Comparison of ENCODE assay signal across 14 cellular contexts in the genomic region with DNA sequence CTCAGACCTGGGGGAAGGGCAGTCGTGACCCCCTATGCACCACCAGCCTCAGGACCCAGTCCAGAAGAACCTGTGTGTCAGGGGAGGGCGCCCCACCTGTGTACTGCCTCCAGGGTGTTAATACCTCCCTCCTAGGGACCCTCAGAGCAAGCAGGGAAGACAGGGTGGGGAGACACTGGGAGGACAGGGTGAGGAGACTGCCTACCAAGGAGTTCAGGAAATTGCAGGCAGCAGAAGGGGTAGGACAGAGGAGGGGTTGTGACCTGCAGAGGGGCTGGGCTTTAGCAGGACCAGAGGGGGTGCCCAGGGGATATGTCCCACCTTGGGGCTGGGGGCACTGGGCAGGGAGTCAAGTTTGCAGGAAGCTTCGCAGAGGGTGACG. TPM values are rescaled to one million over a fixed set of nuclear protein-coding genes. Genes with fewer than 3 reads are reported as not detected.
DNase-seq lines count a peak whose midpoint lies in the region; ATAC-seq, FAIRE-seq and TF ChIP-seq lines count a peak whose summit lies in the region.
"Had no signal": no experiment of that assay in that cellular context is flagged by ENCODE, and none has a peak within 500 bp of the region (broad histone marks: within the 10 kb centered on the region; RNA-seq: fewer than 3 reads in every experiment).

No MANE protein-coding gene starts in this region.

- H3K9me3 Mint-ChIP-seq in activated CD4-positive, alpha-beta T cell treated with anti-CD3 and anti-CD28 coated beads, Interleukin-2, amount 10 ng/mL, durations not matched to agents 7 days and 5 days = no peaks in the 10 kb centered on the region
- H3K9me3 Mint-ChIP-seq in neural progenitor cell (no peaks in the 10 kb centered on the region), endodermal cell (no peaks in the 10 kb centered on the region)

- TF ChIP-seq CTCF in VCaP (conservative IDR thresholded peaks at IDR 0.05) (no peak), neural progenitor cell (IDR thresholded peaks at IDR 0.05) (no peak), endodermal cell (conservative IDR thresholded peaks at IDR 0.05) (no peak)

- H3K4me3 ChIP-seq in HUES6 (ENCODE audit: low read depth, low read length) = peak overlapping the region; percentile 32
- no peak overlapping the region for H3K4me3 ChIP-seq in neural progenitor cell
- no peak overlapping the region for H3K4me3 ChIP-seq in endodermal cell (ENCODE audit: low read length)
- H3K4me3 ChIP-seq in small intestine (ENCODE audit: low read depth in 1 of 2, low read length in 2 of 2) = no peak overlapping the region
- H3K4me3 ChIP-seq: BLaER1 treated with 17β-estradiol and CSF1 and Interleukin-3, amounts not matched to agents 10 nM and 100 nM; HAP-1; Peyer's patch had no signal

- H3K27me3 ChIP-seq in HUES6 (ENCODE audit: control insufficient read depth, insufficient read depth, low read length) = no peaks in the 10 kb centered on the region
- H3K27me3 ChIP-seq in neural progenitor cell = no peaks in the 10 kb centered on the region
- H3K27me3 ChIP-seq in endodermal cell (ENCODE audit: control insufficient read depth, insufficient read depth, low read length, poor library complexity, severe bottlenecking) = no peaks in the 10 kb centered on the region
- no peaks in the 10 kb centered on the region for H3K27me3 ChIP-seq in small intestine (ENCODE audit: control insufficient read depth in 2 of 2, insufficient read depth in 2 of 2, low read length in 2 of 2)
- H3K27me3 ChIP-seq: BLaER1 treated with 17β-estradiol and CSF1 and Interleukin-3, amounts not matched to agents 10 nM and 100 nM; Peyer's patch had no signal

- no peak for FAIRE-seq in small intestine (lab: Jason Lieb, UNC)

- H3K36me3 ChIP-seq in HUES6 (ENCODE audit: control insufficient read depth, insufficient read depth, low read length) = peaks cover 32% of the 10 kb centered on the region
- H3K36me3 ChIP-seq in neural progenitor cell = no peaks in the 10 kb centered on the region
- H3K36me3 ChIP-seq in endodermal cell (ENCODE audit: control insufficient read depth, insufficient read depth, low read length) = no peaks in the 10 kb centered on the region
- H3K36me3 ChIP-seq in small intestine (ENCODE audit: control insufficient read depth in 2 of 2, insufficient read depth in 2 of 2, low read length in 2 of 2) = no peaks in the 10 kb centered on the region
- H3K36me3 ChIP-seq: Peyer's patch had no signal

- H3K4me1 ChIP-seq in HUES6 (ENCODE audit: control insufficient read depth, insufficient read depth, low read length) = peaks cover 39% of the 10 kb centered on the region
- peaks cover 29% of the 10 kb centered on the region for H3K4me1 ChIP-seq in neural progenitor cell
- no peaks in the 10 kb centered on the region for H3K4me1 ChIP-seq in endodermal cell (ENCODE audit: control insufficient read depth, insufficient read depth, low read length)
- no peaks in the 10 kb centered on the region for H3K4me1 ChIP-seq in small intestine (ENCODE audit: control insufficient read depth in 2 of 2, insufficient read depth in 1 of 2, low read depth in 1 of 2, low read length in 1 of 2)

- H3K9ac ChIP-seq in HUES6 (ENCODE audit: low read length) (no peak overlapping the region), neural progenitor cell (peak overlapping the region; percentile 14), endodermal cell (ENCODE audit: extremely low read depth, low read length, poor library complexity, severe bottlenecking) (no peak overlapping the region)

- CTCF ChIA-PET in activated CD4-positive, alpha-beta T cell treated with anti-CD3 and anti-CD28 coated beads, Interleukin-2, amount 10 ng/mL, durations not matched to agents 7 days and 5 days (lab: Charles Lee) = no interaction called here

- no peak overlapping the region for H3K27ac ChIP-seq in HUES6 (ENCODE audit: low read depth, low read length)
- peak overlapping the region; percentile 66 for H3K27ac ChIP-seq in VCaP
- no peak overlapping the region for H3K27ac ChIP-seq in neural progenitor cell
- no peak overlapping the region for H3K27ac ChIP-seq in endodermal cell (ENCODE audit: low read depth, low read length)
- no peak overlapping the region for H3K27ac ChIP-seq in small intestine (ENCODE audit: low read depth in 1 of 2, low read length in 1 of 2)
- H3K27ac ChIP-seq: BLaER1 treated with 17β-estradiol and CSF1 and Interleukin-3, amounts not matched to agents 10 nM and 100 nM; Peyer's patch had no signal

- H3K36me3 Mint-ChIP-seq in activated CD4-positive, alpha-beta T cell treated with anti-CD3 and anti-CD28 coated beads, Interleukin-2, amount 10 ng/mL, durations not matched to agents 7 days and 5 days (ENCODE audit: low read depth) = peaks cover 37% of the 10 kb centered on the region
- peaks cover 13% of the 10 kb centered on the region for H3K36me3 Mint-ChIP-seq in neural progenitor cell
- peaks cover 11% of the 10 kb centered on the region for H3K36me3 Mint-ChIP-seq in endodermal cell (ENCODE audit: low read depth)

- no peak for ATAC-seq in HG03354 (IDR thresholded peaks at IDR 0.05; ENCODE audit: poor library complexity, severe bottlenecking, unreplicated experiment)

- peak overlapping the region; percentile 50 for H3K27ac Mint-ChIP-seq in activated CD4-positive, alpha-beta T cell treated with anti-CD3 and anti-CD28 coated beads, Interleukin-2, amount 10 ng/mL, durations not matched to agents 7 days and 5 days
- no peak overlapping the region for H3K27ac Mint-ChIP-seq in neural progenitor cell
- H3K27ac Mint-ChIP-seq in endodermal cell = no peak overlapping the region

- H3K4me3 Mint-ChIP-seq in activated CD4-positive, alpha-beta T cell treated with anti-CD3 and anti-CD28 coated beads, Interleukin-2, amount 10 ng/mL, durations not matched to agents 7 days and 5 days = no peak overlapping the region
- H3K4me3 Mint-ChIP-seq in neural progenitor cell = no peak overlapping the region
- no peak overlapping the region for H3K4me3 Mint-ChIP-seq in endodermal cell

- no peaks in the 10 kb centered on the region for H3K27me3 Mint-ChIP-seq in activated CD4-positive, alpha-beta T cell treated with anti-CD3 and anti-CD28 coated beads, Interleukin-2, amount 10 ng/mL, durations not matched to agents 7 days and 5 days
- H3K27me3 Mint-ChIP-seq in neural progenitor cell (ENCODE audit: insufficient read depth, low read depth) (no peaks in the 10 kb centered on the region), endodermal cell (ENCODE audit: insufficient read depth) (no peaks in the 10 kb centered on the region)

- H3K4me2 ChIP-seq in neural progenitor cell = peak overlapping the region; percentile 34

- peaks cover 65% of the 10 kb centered on the region for H4K20me1 ChIP-seq in neural progenitor cell (ENCODE audit: low read depth)

- H3K79me2 ChIP-seq in neural progenitor cell (ENCODE audit: low read depth) = peaks cover 47% of the 10 kb centered on the region

- DNase-seq in activated CD4-positive, alpha-beta T cell treated with anti-CD3 and anti-CD28 coated beads, Interleukin-2, amount 10 ng/mL, durations not matched to agents 7 days and 5 days = no peak
- no peak for DNase-seq in activated CD4-positive, alpha-beta T cell treated with anti-CD3 and anti-CD28 coated beads, Interleukin-2, amount 50 U/mL, for 4 hours
- DNase-seq in neural progenitor cell (ENCODE audit: low spot score) = no peak
- no peak for DNase-seq in endodermal cell
- no peak for DNase-seq in small intestine
- DNase-seq: 8988T, NCI-H1105, NCI-H446 had no signal

- POLR2A ChIA-PET in activated CD4-positive, alpha-beta T cell treated with anti-CD3 and anti-CD28 coated beads, Interleukin-2, amount 10 ng/mL, durations not matched to agents 7 days and 5 days (lab: Charles Lee) = no interaction called here

- H2AFZ ChIP-seq in neural progenitor cell (replicated peaks) = no peak overlapping the region

- H3F3A ChIP-seq in neural progenitor cell (ENCODE audit: low read depth) = peaks cover 23% of the 10 kb centered on the region

- WGBS in endodermal cell (ENCODE audit: insufficient coverage in 1 of 2, insufficient read length in 1 of 2), 2 experiments = 78 to 90% methylated on average over 2 to 4 of the region's 4 CpGs
- 78 to 89% (median 83%) methylated on average over 4 of the region's 4 CpGs for WGBS in small intestine, 3 donors

- H3K9me3 ChIP-seq in HUES6 (ENCODE audit: control insufficient read depth, insufficient read depth, low read depth, low read length) = no peaks in the 10 kb centered on the region
- no peaks in the 10 kb centered on the region for H3K9me3 ChIP-seq in neural progenitor cell (ENCODE audit: low read depth)
- no peaks in the 10 kb centered on the region for H3K9me3 ChIP-seq in endodermal cell (ENCODE audit: control insufficient read depth, low read length)
- H3K9me3 ChIP-seq in small intestine (ENCODE audit: control insufficient read depth, low read depth) = no peaks in the 10 kb centered on the region
- H3K9me3 ChIP-seq: BLaER1 treated with 17β-estradiol and CSF1 and Interleukin-3, amounts not matched to agents 10 nM and 100 nM; HAP-1; Peyer's patch had no signal

- H3K4me1 Mint-ChIP-seq in activated CD4-positive, alpha-beta T cell treated with anti-CD3 and anti-CD28 coated beads, Interleukin-2, amount 10 ng/mL, durations not matched to agents 7 days and 5 days = peaks cover 29% of the 10 kb centered on the region
- H3K4me1 Mint-ChIP-seq in neural progenitor cell (peaks cover 29% of the 10 kb centered on the region), endodermal cell (peaks cover 27% of the 10 kb centered on the region)

RNA-seq across cellular contexts. Expression of gene C21orf58, which starts 5.2 kb away (rescaled TPM):
- 10 to 100 TPM; 67.5 to 68.3 TPM for total RNA-seq in activated CD4-positive, alpha-beta T cell treated with anti-CD3 and anti-CD28 coated beads, Interleukin-2, amount 10 ng/mL, durations not matched to agents 7 days and 5 days
- total RNA-seq in neural progenitor cell (ENCODE audit: low replicate concordance) = 26.2 and 49.2 TPM in 2 replicates
- 10 to 100 TPM; 19.6 to 37.4 TPM for total RNA-seq in endodermal cell
- 24.1 TPM for polyA plus RNA-seq in endodermal cell (2013, experiment 1 of 2)
- polyA plus RNA-seq in endodermal cell (2013, experiment 2 of 2) = 26.2 TPM
- polyA plus RNA-seq in small intestine = 1 to 10 TPM in 2 of 3 donors, under 1 TPM in 1; 0.54 to 5.2 (median 1.3) TPM

RNA-seq across cellular contexts. Expression of gene PCNT, which starts 5.5 kb away (rescaled TPM):
- total RNA-seq in activated CD4-positive, alpha-beta T cell treated with anti-CD3 and anti-CD28 coated beads, Interleukin-2, amount 10 ng/mL, durations not matched to agents 7 days and 5 days = 10 to 100 TPM; 84.0 to 89.8 TPM
- total RNA-seq in neural progenitor cell (ENCODE audit: low replicate concordance) (32.3 and 42.0 TPM in 2 replicates), endodermal cell (10 to 100 TPM; 40.1 to 40.7 TPM)
- 32.9 TPM for polyA plus RNA-seq in endodermal cell (2013, experiment 1 of 2)
- 28.4 TPM for polyA plus RNA-seq in endodermal cell (2013, experiment 2 of 2)
- 10 to 100 TPM in 2 of 3 donors, 1 to 10 TPM in 1; 9.2 to 15.4 (median 10.5) TPM for polyA plus RNA-seq in small intestine

RNA-seq across cellular contexts. Expression of gene YBEY, which starts 32.3 kb away (rescaled TPM):
- 10 to 100 TPM; 11.5 to 12.5 TPM for total RNA-seq in activated CD4-positive, alpha-beta T cell treated with anti-CD3 and anti-CD28 coated beads, Interleukin-2, amount 10 ng/mL, durations not matched to agents 7 days and 5 days
- total RNA-seq in neural progenitor cell (ENCODE audit: low replicate concordance) = 42.2 and 47.3 TPM in 2 replicates
- total RNA-seq in endodermal cell = 10 to 100 TPM; 19.6 to 23.3 TPM
- 40.0 TPM for polyA plus RNA-seq in endodermal cell (2013, experiment 1 of 2)
- 28.0 TPM for polyA plus RNA-seq in endodermal cell (2013, experiment 2 of 2)
- 10 to 100 TPM; 14.7 to 45.7 (median 24.6) TPM for polyA plus RNA-seq in small intestine

RNA-seq across cellular contexts. Expression of gene MCM3AP, which starts 33.0 kb away (rescaled TPM):
- total RNA-seq in activated CD4-positive, alpha-beta T cell treated with anti-CD3 and anti-CD28 coated beads, Interleukin-2, amount 10 ng/mL, durations not matched to agents 7 days and 5 days = 100 to 1,000 TPM in 1 of 2 experiments, 10 to 100 TPM in 1; 94.5 to 118 TPM
- total RNA-seq in neural progenitor cell (ENCODE audit: low replicate concordance) (72.4 and 101 TPM in 2 replicates), endodermal cell (100 to 1,000 TPM; 120 to 161 TPM)
- 84.8 TPM for polyA plus RNA-seq in endodermal cell (2013, experiment 1 of 2)
- 76.7 TPM for polyA plus RNA-seq in endodermal cell (2013, experiment 2 of 2)
- polyA plus RNA-seq in small intestine = 10 to 100 TPM; 38.3 to 42.7 (median 42.5) TPM
